Comparison of ENCODE assay signal across 8 cellular contexts in the genomic region with DNA sequence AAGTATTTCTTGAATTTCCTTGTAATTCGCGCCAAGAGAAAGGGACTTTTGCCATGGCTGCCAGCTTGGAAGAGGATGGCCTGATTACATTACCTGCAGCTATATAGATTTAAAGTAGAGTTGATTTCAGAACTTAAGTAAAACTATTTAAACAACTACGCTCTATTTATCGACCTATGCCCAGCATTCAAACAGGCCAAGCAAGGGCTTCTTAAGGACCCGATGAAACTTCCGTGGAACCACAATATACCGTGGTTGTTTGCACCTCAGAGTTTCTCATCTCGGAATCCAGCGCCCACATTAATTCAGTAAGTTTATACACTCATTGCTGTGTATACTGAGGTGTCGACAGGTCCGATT. TPM values are rescaled to one million over a fixed set of nuclear protein-coding genes. Genes with fewer than 3 reads are reported as not detected.
DNase-seq lines count a peak whose midpoint lies in the region; ATAC-seq and TF ChIP-seq lines count a peak whose summit lies in the region.

No MANE protein-coding gene starts in this region.

- no peak overlapping the region for H3K27ac Mint-ChIP-seq in CD8-positive, alpha-beta T cell

- no peaks in the 10 kb centered on the region for H3K79me2 ChIP-seq in parathyroid adenoma

- H3K4me1 Mint-ChIP-seq in CD8-positive, alpha-beta T cell (ENCODE audit: low read depth) = peaks cover 11% of the 10 kb centered on the region

- 44 to 48% methylated on average over 11 of the region's 11 CpGs for whole genome bisulfite sequencing in esophagus squamous epithelium, 2 donors

- H2AFZ ChIP-seq in parathyroid adenoma = peak overlapping the region; percentile 68

- peaks cover 53% of the 10 kb centered on the region for H3K27me3 Mint-ChIP-seq in CD8-positive, alpha-beta T cell (ENCODE audit: low read depth)

- peak overlapping the region; percentile 39 for H3K4me3 ChIP-seq in CD8-positive, alpha-beta T cell (ENCODE audit: low read depth, low read length)
- peak overlapping the region; percentile 84 for H3K4me3 ChIP-seq in SJSA1
- H3K4me3 ChIP-seq in esophagus squamous epithelium = peak overlapping the region; percentile 54 to 89 (median 82)
- peak overlapping the region; percentile 53 for H3K4me3 ChIP-seq in parathyroid adenoma (ENCODE audit: low read depth, low read length)

- no peak for ATAC-seq in CD8-positive, alpha-beta T cell
- no peak for ATAC-seq in HG03095 (IDR thresholded peaks at IDR 0.05; ENCODE audit: unreplicated experiment)
- ATAC-seq in HG03378 (IDR thresholded peaks at IDR 0.05; ENCODE audit: unreplicated experiment) = no peak

- H3K27me3 ChIP-seq in CD8-positive, alpha-beta T cell (ENCODE audit: insufficient read depth, low read length) = peaks cover 10% of the 10 kb centered on the region
- H3K27me3 ChIP-seq in SJSA1 (replicated peaks) = no peaks in the 10 kb centered on the region
- H3K27me3 ChIP-seq in esophagus squamous epithelium = peaks cover 0 to 11% (median 0%) of the 10 kb centered on the region in 4 donors
- no peaks in the 10 kb centered on the region for H3K27me3 ChIP-seq in parathyroid adenoma (ENCODE audit: control insufficient read depth, insufficient read depth, low read length)

- no peaks in the 10 kb centered on the region for H3K36me3 Mint-ChIP-seq in CD8-positive, alpha-beta T cell

- H3K9me3 Mint-ChIP-seq in CD8-positive, alpha-beta T cell = no peaks in the 10 kb centered on the region

- DNase-seq in CD8-positive, alpha-beta T cell = no peak
- DNase-seq in SJSA1 (ENCODE audit: low read depth in 1 of 2, low spot score in 2 of 2) (no peak), esophagus squamous epithelium (lab: John Stamatoyannopoulos, UW) (no peak), NCI-H1694 (lab: John Stamatoyannopoulos, UW) (no peak), NCI-H2171 treated with DMSO at 0.1 percent for 48 hours (lab: John Stamatoyannopoulos, UW) (no peak)

- intact Hi-C loops in CD8-positive, alpha-beta T cell (cut with DNase I, micrococcal nuclease) = no loop called here
- intact Hi-C loops in esophagus squamous epithelium (cut with DNase I) = no loop called here

- no peak for TF ChIP-seq POLR2A in esophagus squamous epithelium (IDR thresholded peaks at IDR 0.05)

- no peak overlapping the region for H3K9ac ChIP-seq in parathyroid adenoma

- H3K4me1 ChIP-seq in CD8-positive, alpha-beta T cell (ENCODE audit: insufficient read depth, low read length) = peaks cover 20% of the 10 kb centered on the region
- H3K4me1 ChIP-seq in SJSA1 (replicated peaks) (peaks cover 21% of the 10 kb centered on the region), esophagus squamous epithelium (peaks cover 7 to 23% (median 8%) of the 10 kb centered on the region in 3 donors), parathyroid adenoma (no peaks in the 10 kb centered on the region)

- H3K4me3 Mint-ChIP-seq in CD8-positive, alpha-beta T cell = peak overlapping the region; percentile 75

- POLR2A ChIA-PET in CD8-positive, alpha-beta T cell (lab: Charles Lee) = no interaction called here

- no peak for TF ChIP-seq CTCF in CD8-positive, alpha-beta T cell (IDR thresholded peaks at IDR 0.05)
- TF ChIP-seq CTCF in esophagus squamous epithelium (IDR thresholded peaks at IDR 0.05) (no peak), parathyroid adenoma (IDR thresholded peaks at IDR 0.05) (no peak)

- H3K36me3 ChIP-seq in CD8-positive, alpha-beta T cell (ENCODE audit: insufficient read depth, low read length) = no peaks in the 10 kb centered on the region
- no peaks in the 10 kb centered on the region; the same call in 1 of the 2 replicates for H3K36me3 ChIP-seq in SJSA1
- H3K36me3 ChIP-seq in esophagus squamous epithelium = no peaks in the 10 kb centered on the region
- H3K36me3 ChIP-seq in parathyroid adenoma (ENCODE audit: control insufficient read depth, insufficient read depth, low read length) = no peaks in the 10 kb centered on the region

- no peaks in the 10 kb centered on the region for H3K9me3 ChIP-seq in CD8-positive, alpha-beta T cell (ENCODE audit: low read length)
- no peaks in the 10 kb centered on the region for H3K9me3 ChIP-seq in SJSA1 (replicated peaks)
- no peaks in the 10 kb centered on the region for H3K9me3 ChIP-seq in esophagus squamous epithelium
- H3K9me3 ChIP-seq in parathyroid adenoma (ENCODE audit: control insufficient read depth, low read length) = no peaks in the 10 kb centered on the region

- H3K4me2 ChIP-seq in parathyroid adenoma (ENCODE audit: low read length) = peak overlapping the region; percentile 62

- H3K27ac ChIP-seq in CD8-positive, alpha-beta T cell (ENCODE audit: low read depth, low read length) = no peak overlapping the region
- H3K27ac ChIP-seq in SJSA1 (peak overlapping the region; percentile 12), esophagus squamous epithelium (peak overlapping the region; percentile 67 to 87 (median 82)), parathyroid adenoma (no peak overlapping the region)

- CTCF ChIA-PET in CD8-positive, alpha-beta T cell (lab: Charles Lee) = no interaction called here

RNA-seq across cellular contexts. Expression of gene CDC14B, which starts 0.5 kb away (rescaled TPM):
- 1 to 10 TPM; 2.2 to 2.4 TPM for total RNA-seq in CD8-positive, alpha-beta T cell
- 22.2 and 33.8 TPM in 2 replicates for total RNA-seq in SJSA1 (2014; rRNA removed; shearing (Covaris generic))
- 10 to 100 TPM in 2 of 4 donors, 1 to 10 TPM in 2; 2.7 to 14.8 (median 9.1) TPM for total RNA-seq in esophagus squamous epithelium

RNA-seq across cellular contexts. Expression of gene PRXL2C, which starts 35.0 kb away (rescaled TPM):
- total RNA-seq in CD8-positive, alpha-beta T cell = 10 to 100 TPM; 17.8 to 19.4 TPM
- 9.5 and 27.5 TPM in 2 replicates for total RNA-seq in SJSA1 (2014; rRNA removed; shearing (Covaris generic))
- total RNA-seq in esophagus squamous epithelium = 10 to 100 TPM in 1 of 4 donors, 1 to 10 TPM in 2, under 1 TPM in 1; 0.95 to 12.2 (median 5.6) TPM

Comparison
In these comparisons a context has a peak if more than half of its experiments do, and no peak if none do; other contexts are left out.
1. H3K27ac ChIP-seq: peak in SJSA1 (single experiment) and esophagus squamous epithelium (4 of 4); none in CD8-positive, alpha-beta T cell (single experiment) and parathyroid adenoma (single experiment).
2. Peak in every context shown above with its lines, with median percentiles within 50 percentile points of each other: H3K4me3 ChIP-seq.